Comparison of ENCODE assay signal across 8 cellular contexts in the genomic region with DNA sequence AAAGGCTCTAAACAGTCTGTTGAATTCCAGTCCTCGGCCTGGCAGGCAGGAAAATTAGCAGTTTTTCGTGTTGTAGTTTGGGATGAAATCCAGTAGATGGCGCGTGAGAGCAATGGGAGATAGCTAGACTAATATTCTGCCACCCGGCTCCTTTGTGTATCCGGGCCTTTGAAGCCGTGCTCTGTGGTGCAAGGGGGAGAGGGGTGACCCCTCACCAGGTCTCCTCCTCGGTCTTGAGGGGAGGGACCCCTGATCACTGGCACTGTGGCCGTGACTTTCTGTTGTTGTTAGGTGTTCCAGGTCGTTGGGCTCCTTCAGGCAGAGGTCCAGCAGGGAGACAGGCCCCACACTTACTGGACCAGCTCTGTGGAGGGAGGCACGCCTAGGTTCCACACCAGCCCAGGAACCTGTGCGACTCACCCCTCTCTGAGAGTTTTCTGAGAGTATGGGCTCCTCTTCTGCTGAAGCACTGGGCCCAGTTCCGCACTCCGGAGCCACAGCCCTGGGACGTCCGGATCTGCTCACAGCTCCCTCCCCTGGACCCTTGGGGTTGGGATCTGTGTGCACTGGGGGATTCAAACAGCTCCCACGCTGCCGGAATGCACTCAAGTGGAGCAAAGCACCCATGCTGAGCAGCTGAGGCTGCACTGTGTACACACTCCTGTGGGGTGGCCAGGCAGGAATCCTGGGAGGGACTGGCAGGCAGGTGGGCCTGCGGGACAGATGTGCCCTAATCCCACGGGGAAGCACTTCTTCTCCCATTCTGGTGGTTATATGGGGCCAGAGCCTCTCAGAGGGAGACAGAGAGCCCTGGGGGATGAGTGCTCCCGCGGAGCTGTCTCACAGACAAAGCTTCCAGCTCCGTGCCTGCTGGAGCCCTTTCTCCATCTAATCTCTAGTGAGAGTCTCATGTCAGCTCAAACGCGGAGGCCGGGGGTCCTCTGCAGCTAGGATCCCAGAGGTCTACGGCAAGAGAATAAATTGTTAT. TPM values are rescaled to one million over a fixed set of nuclear protein-coding genes. Genes with fewer than 3 reads are reported as not detected.
DNase-seq lines count a peak whose midpoint lies in the region; ATAC-seq, FAIRE-seq and TF ChIP-seq lines count a peak whose summit lies in the region.

No MANE protein-coding gene starts in this region.

- TF ChIP-seq CTCF in HFFc6 (IDR thresholded peaks at IDR 0.05) = peak; percentile 93
- TF ChIP-seq CTCF in activated B cell treated with CpG ODN at 0.5 μM for 24 hours (IDR thresholded peaks at IDR 0.05) = no peak
- TF ChIP-seq CTCF in keratinocyte (optimal IDR thresholded peaks at IDR 0.05 in 1 of 3, IDR thresholded peaks at IDR 0.05 in 1 of 3, conservative IDR thresholded peaks at IDR 0.05 in 1 of 3; ENCODE audit: extremely low read depth in 1 of 3, insufficient read depth in 2 of 3, low read length in 3 of 3) = peak; percentile 72 to 80 (median 74)

- peaks cover 29% of the 10 kb centered on the region for H3K36me3 Mint-ChIP-seq in HFFc6 (ENCODE audit: low read depth)
- no peaks in the 10 kb centered on the region for H3K36me3 Mint-ChIP-seq in activated B cell treated with CpG ODN at 0.5 μM for 24 hours (ENCODE audit: low read depth)

- H3K9me1 ChIP-seq in keratinocyte (ENCODE audit: control insufficient read depth, extremely low read depth, insufficient read depth, low read length) = no peaks in the 10 kb centered on the region

- peaks cover 3% of the 10 kb centered on the region for H3K4me1 ChIP-seq in keratinocyte (ENCODE audit: control insufficient read depth, extremely low read depth, insufficient read depth, low read length)

- H3K27me3 ChIP-seq in keratinocyte (ENCODE audit: control insufficient read depth, extremely low read depth, insufficient read depth, low read length) = no peaks in the 10 kb centered on the region

- peak; percentile 68 for ATAC-seq in activated B cell treated with CpG ODN at 0.5 μM for 24 hours (ENCODE audit: low read depth)
- no peak for ATAC-seq in GM18858 (IDR thresholded peaks at IDR 0.05; ENCODE audit: unreplicated experiment)

- H2AFZ ChIP-seq in keratinocyte (ENCODE audit: control insufficient read depth, low read length) = peak overlapping the region; percentile 73

- dilution Hi-C loops in keratinocyte (cut with MboI; ENCODE audit: extremely low pct_ligation_motif_present, low sequenced_read_pairs) = no loop called here

- H3K4me3 Mint-ChIP-seq in HFFc6 = no peak overlapping the region
- no peak overlapping the region for H3K4me3 Mint-ChIP-seq in activated B cell treated with CpG ODN at 0.5 μM for 24 hours

- H3K27ac ChIP-seq in keratinocyte (ENCODE audit: control insufficient read depth, insufficient read depth, low read length) = no peak overlapping the region

- H3K27ac Mint-ChIP-seq in HFFc6 = peak overlapping the region; percentile 64
- no peak overlapping the region for H3K27ac Mint-ChIP-seq in activated B cell treated with CpG ODN at 0.5 μM for 24 hours

- DNase-seq in COR-L47 (lab: John Stamatoyannopoulos, UW) (peak; percentile 68), HFFc6 (peak; percentile 56), NCI-H345 (lab: John Stamatoyannopoulos, UW) (peak; percentile 86), activated B cell treated with CpG ODN at 0.5 μM for 24 hours (peak; percentile 28), cerebellar cortex (ENCODE audit: low spot score) (peak; percentile 60), keratinocyte (ENCODE audit: low read depth, low spot score) (no peak)
- DNase-seq in stimulated activated CD4-positive, alpha-beta T cell treated with anti-CD3 and anti-CD28 coated beads, Interleukin-2, amount 100 ng/mL, for 24 hours = peak; percentile 55 to 65

- CTCF ChIA-PET in activated B cell treated with CpG ODN at 0.5 μM for 24 hours (lab: Charles Lee) = interaction anchor here (0.6 to 2.1 kb wide), 7 partner anchors 10 to 553 kb away, joined by 3 to 10 read pairs (median 3); no protein-coding TSS in a partner anchor

- peaks cover 27% of the 10 kb centered on the region for H3K9me3 Mint-ChIP-seq in HFFc6
- peaks cover 11% of the 10 kb centered on the region for H3K9me3 Mint-ChIP-seq in activated B cell treated with CpG ODN at 0.5 μM for 24 hours

- H3K9me3 ChIP-seq in keratinocyte (ENCODE audit: control insufficient read depth, low read depth, low read length) = no peaks in the 10 kb centered on the region

- peak; percentile 95 for FAIRE-seq in keratinocyte (lab: Jason Lieb, UNC)

- intact Hi-C loops in activated B cell treated with CpG ODN at 0.5 μM for 24 hours (cut with micrococcal nuclease) = loop anchor here (1.0 kb wide), 1 partner anchor 363 kb away; no protein-coding TSS in a partner anchor

- H4K20me1 ChIP-seq in keratinocyte (ENCODE audit: control insufficient read depth, extremely low read depth, insufficient read depth, low read length) = no peaks in the 10 kb centered on the region

- H3K4me3 ChIP-seq in keratinocyte (ENCODE audit: control insufficient read depth in 2 of 3, extremely low read depth in 1 of 3, insufficient read depth in 2 of 3, low read depth in 1 of 3, low read length in 3 of 3) = no peak overlapping the region

- H3K27me3 Mint-ChIP-seq in HFFc6 (ENCODE audit: insufficient read depth) = no peaks in the 10 kb centered on the region; the same call in 1 of the 2 replicates
- peaks cover 44% of the 10 kb centered on the region for H3K27me3 Mint-ChIP-seq in activated B cell treated with CpG ODN at 0.5 μM for 24 hours

- no peak overlapping the region for H3K4me2 ChIP-seq in keratinocyte (ENCODE audit: control insufficient read depth, extremely low read depth, insufficient read depth, low read depth, low read length)

- H3K4me1 Mint-ChIP-seq in HFFc6 (ENCODE audit: low read depth) = peaks cover 14% of the 10 kb centered on the region
- no peaks in the 10 kb centered on the region for H3K4me1 Mint-ChIP-seq in activated B cell treated with CpG ODN at 0.5 μM for 24 hours

- H3K36me3 ChIP-seq in keratinocyte (ENCODE audit: control insufficient read depth in 2 of 2, extremely low read depth in 1 of 2, insufficient read depth in 2 of 2, low read length in 2 of 2) = no peaks in the 10 kb centered on the region

- H3K9ac ChIP-seq in keratinocyte (ENCODE audit: control insufficient read depth, extremely low read depth, insufficient read depth, low read length) = no peak overlapping the region

- POLR2A ChIA-PET in activated B cell treated with CpG ODN at 0.5 μM for 24 hours (lab: Charles Lee) = no interaction called here

- no peaks in the 10 kb centered on the region for H3K79me2 ChIP-seq in keratinocyte (ENCODE audit: control insufficient read depth, insufficient read depth, low read length)

RNA-seq across cellular contexts. Expression of gene GKN2, which starts 8.8 kb away (rescaled TPM):
- total RNA-seq in HFFc6 (2021; fragmentation: NEBNext Ultra II Directional; extraction: Animal tissue kit (Norgen Biotek cat#: 25700)) = not detected
- total RNA-seq in activated B cell treated with CpG ODN at 0.5 μM for 24 hours = not detected in 2 replicates
- polyA plus RNA-seq in keratinocyte = 0.08 TPM in 1 of 3 replicates, not detected in the others
- polyA plus RNA-seq in keratinocyte (2011; ENCODE audit: low read depth) = not detected
- not detected in 2 replicates for polyA plus RNA-seq in keratinocyte (2011; cell fraction: cytosol; rRNA removed)
- polyA plus RNA-seq in keratinocyte (2011; cell fraction: nucleus; rRNA removed) = not detected in 2 replicates
- not detected in 2 replicates for polyA plus RNA-seq in keratinocyte (2012; ENCODE audit: low replicate concordance)
- polyA minus RNA-seq in keratinocyte = not detected in 3 replicates
- not detected for polyA minus RNA-seq in keratinocyte (2011; cell fraction: cytosol; rRNA and poly(A)+ RNA removed)
- not detected in 2 replicates for polyA minus RNA-seq in keratinocyte (2011; cell fraction: nucleus; rRNA and poly(A)+ RNA removed)

RNA-seq across cellular contexts. Expression of gene GKN1, which starts 30.6 kb away (rescaled TPM):
- total RNA-seq in HFFc6 (2021; fragmentation: NEBNext Ultra II Directional; extraction: Animal tissue kit (Norgen Biotek cat#: 25700)) = not detected
- not detected in 2 replicates for total RNA-seq in activated B cell treated with CpG ODN at 0.5 μM for 24 hours
- polyA plus RNA-seq in keratinocyte = 0.15 to 0.75 TPM (median 0.49 TPM) in 3 replicates
- not detected for polyA plus RNA-seq in keratinocyte (2011; ENCODE audit: low read depth)
- 0.47 and 1.1 TPM in 2 replicates for polyA plus RNA-seq in keratinocyte (2011; cell fraction: cytosol; rRNA removed)
- polyA plus RNA-seq in keratinocyte (2011; cell fraction: nucleus; rRNA removed) = 1.1 and 1.2 TPM in 2 replicates
- polyA plus RNA-seq in keratinocyte (2012; ENCODE audit: low replicate concordance) = 0.19 and 0.30 TPM in 2 replicates
- polyA minus RNA-seq in keratinocyte = not detected in 3 replicates
- not detected for polyA minus RNA-seq in keratinocyte (2011; cell fraction: cytosol; rRNA and poly(A)+ RNA removed)
- not detected in 2 replicates for polyA minus RNA-seq in keratinocyte (2011; cell fraction: nucleus; rRNA and poly(A)+ RNA removed)
